In the genomic region with DNA sequence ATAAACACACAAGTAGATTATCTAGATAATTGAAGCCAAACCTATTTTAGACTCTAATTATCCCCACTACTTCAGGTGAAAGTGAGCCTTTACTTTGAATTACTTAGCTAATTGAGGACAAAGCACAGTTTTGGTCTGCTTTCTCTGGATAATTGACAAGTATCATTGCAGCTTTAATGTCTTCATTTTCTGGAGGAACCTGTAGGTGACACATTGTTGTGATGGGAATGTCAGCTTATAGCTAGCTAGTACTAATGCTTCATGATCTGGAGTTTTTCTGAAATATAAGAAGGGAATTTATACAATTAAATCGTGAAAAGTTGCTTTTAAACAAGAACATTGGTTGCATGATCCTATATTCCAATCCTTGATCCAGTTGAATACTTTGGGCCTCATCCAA, we compare ENCODE assay signal across 20 cellular contexts.
"Had no signal": no experiment of that assay in that cellular context is flagged by ENCODE, and none has a peak within 500 bp of the region (broad histone marks: within the 10 kb centered on the region; RNA-seq: fewer than 3 reads in every experiment).

No MANE protein-coding gene starts in this region.

- H3K27ac ChIP-seq: brain microvascular endothelial cell, cardiac muscle cell had no signal

- H3K36me3 ChIP-seq: brain microvascular endothelial cell, cardiac muscle cell had no signal

- H3K27me3 ChIP-seq: brain microvascular endothelial cell, cardiac muscle cell had no signal

- FAIRE-seq: colon, K562 had no signal

- H3K4me3 ChIP-seq: cardiac muscle cell, K562 had no signal

- DNase-seq: activated CD4-positive, alpha-beta T cell treated with anti-CD3 and anti-CD28 coated beads for 4 hours; activated CD8-positive, alpha-beta memory T cell treated with anti-CD3 and anti-CD28 coated beads, Interleukin-2, amount 50 U/mL, for 4 hours; activated CD8-positive, alpha-beta T cell treated with anti-CD3 and anti-CD28 coated beads for 36 hours; activated gamma-delta T cell treated with Interleukin-2 at 50 U/mL for 16 hours; activated naive CD4-positive, alpha-beta T cell treated with anti-CD3 and anti-CD28 coated beads, Interleukin-2, amount 10 ng/mL, durations not matched to agents 7 days and 5 days; activated naive CD8-positive, alpha-beta T cell treated with anti-CD3 and anti-CD28 coated beads for 36 hours; activated T-cell treated with anti-CD3 and anti-CD28 coated beads, Interleukin-2, amount 50 U/mL, for 72 hours; brain microvascular endothelial cell; Karpas-422; NCI-H1048; NCI-H1417 treated with DMSO at 0.1 percent for 48 hours; NCI-H2029; NCI-H2107; NCI-H510A treated with DMSO at 0.1 percent for 48 hours; NCI-H82; PC-3; SHP77 treated with DMSO at 0.1 percent for 48 hours had no signal
